19 cellular contexts compared by ENCODE assay signal in the genomic region with DNA sequence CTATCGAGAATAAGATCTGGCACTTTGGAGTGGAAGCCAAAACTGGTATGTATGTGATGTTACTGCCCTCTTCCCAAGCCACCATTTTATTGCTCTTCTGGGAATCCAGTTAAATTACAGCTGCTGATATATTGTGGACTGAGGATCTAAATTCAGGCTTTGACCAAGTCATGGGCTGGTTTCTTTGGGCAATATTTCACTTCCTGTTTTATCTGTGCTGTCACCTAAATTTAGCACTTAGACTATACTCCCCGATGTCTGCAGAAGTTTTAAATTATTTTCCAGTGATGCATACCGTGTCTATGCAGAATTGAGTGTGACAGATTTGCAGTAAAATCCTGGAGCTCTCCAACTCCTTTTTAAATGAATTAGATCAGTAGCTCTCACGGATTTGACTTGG.
DNase-seq lines count a peak whose midpoint lies in the region; ATAC-seq and TF ChIP-seq lines count a peak whose summit lies in the region.
"Had no signal": no experiment of that assay in that cellular context is flagged by ENCODE, and none has a peak within 500 bp of the region (broad histone marks: within the 10 kb centered on the region; RNA-seq: fewer than 3 reads in every experiment).

No MANE protein-coding gene starts in this region.

- H3K36me3 ChIP-seq in MM.1S (replicated peaks; ENCODE audit: insufficient read depth, low read length) (no peaks in the 10 kb centered on the region), OCI-LY3 (replicated peaks; ENCODE audit: low read depth, low read length) (no peaks in the 10 kb centered on the region)
- H3K36me3 ChIP-seq: SJSA1 had no signal

- H3K27me3 ChIP-seq in MM.1S (replicated peaks; ENCODE audit: insufficient read depth, low read length): no peaks in the 10 kb centered on the region
- H3K27me3 ChIP-seq in OCI-LY3 (ENCODE audit: low read depth, low read length): no peaks in the 10 kb centered on the region
- H3K27me3 ChIP-seq: SJSA1 had no signal

- peak overlapping the region; percentile 24; the same call in 1 of the 2 replicates for H3K4me2 ChIP-seq in MM.1S (ENCODE audit: low read depth, low read length)
- H3K4me2 ChIP-seq in OCI-LY3 (ENCODE audit: low read length): peak overlapping the region; percentile 46

- DNase-seq in GM04504 (ENCODE audit: low read depth) (peak; percentile 40), MM.1S (peak; percentile 29), myocyte (ENCODE audit: low read depth) (peak; percentile 4), COR-L47 (lab: John Stamatoyannopoulos, UW) (no peak), DMS114 treated with DMSO at 0.1 percent for 48 hours (lab: John Stamatoyannopoulos, UW; ENCODE audit: unreplicated experiment) (no peak), mesenteric fat pad (ENCODE audit: low spot score) (no peak)
- DNase-seq in activated T-cell treated with anti-CD3 and anti-CD28 coated beads, Interleukin-2, amount 50 U/mL, for 4 hours: no peak
- DNase-seq: AML-193; CD8-positive, alpha-beta T cell; DMS153; EL; GOT3; HFFc6; NCI-H2171; NCI-H446 treated with DMSO at 0.1 percent for 48 hours; NCI-H748 treated with DMSO at 0.1 percent for 48 hours; T-helper 1 cell had no signal

- H4K20me1 ChIP-seq in MM.1S (ENCODE audit: insufficient read depth, low read length) (no peaks in the 10 kb centered on the region), OCI-LY3 (ENCODE audit: insufficient read depth, low read length) (no peaks in the 10 kb centered on the region)

- H3K9ac ChIP-seq in MM.1S (ENCODE audit: low read length) (no peak overlapping the region), OCI-LY3 (ENCODE audit: low read length) (no peak overlapping the region)

- H3K9me2 ChIP-seq in MM.1S (replicated peaks; ENCODE audit: insufficient read depth, low read length): no peaks in the 10 kb centered on the region

- H3K4me3 ChIP-seq in MM.1S (ENCODE audit: low read length): no peak overlapping the region
- H3K4me3 ChIP-seq in OCI-LY3 (ENCODE audit: low read length): peak overlapping the region; percentile 36
- H3K4me3 ChIP-seq: SJSA1 had no signal

- H3K9me3 Mint-ChIP-seq in activated T-cell treated with anti-CD3 and anti-CD28 coated beads, Interleukin-2, amount 50 U/mL, for 4 hours: no peaks in the 10 kb centered on the region
- H3K9me3 Mint-ChIP-seq: CD8-positive, alpha-beta T cell had no signal

- H3K27me3 Mint-ChIP-seq in activated T-cell treated with anti-CD3 and anti-CD28 coated beads, Interleukin-2, amount 50 U/mL, for 4 hours (ENCODE audit: low read depth): no peaks in the 10 kb centered on the region

- H3K36me3 Mint-ChIP-seq in activated T-cell treated with anti-CD3 and anti-CD28 coated beads, Interleukin-2, amount 50 U/mL, for 4 hours (ENCODE audit: insufficient read depth): no peaks in the 10 kb centered on the region
- H3K36me3 Mint-ChIP-seq: CD8-positive, alpha-beta T cell had no signal

- no peak for TF ChIP-seq CTCF in MM.1S (IDR thresholded peaks at IDR 0.05; ENCODE audit: low read length)
- no peak for TF ChIP-seq CTCF in OCI-LY3 (IDR thresholded peaks at IDR 0.05; ENCODE audit: low read depth, low read length)

- H2AFZ ChIP-seq in MM.1S (ENCODE audit: low read length) (no peak overlapping the region), OCI-LY3 (ENCODE audit: low read depth, low read length) (no peak overlapping the region)

- no peaks in the 10 kb centered on the region for H3F3A ChIP-seq in MM.1S (ENCODE audit: insufficient read depth, low read length)

- no peaks in the 10 kb centered on the region for H3K4me1 Mint-ChIP-seq in activated T-cell treated with anti-CD3 and anti-CD28 coated beads, Interleukin-2, amount 50 U/mL, for 4 hours (ENCODE audit: low read depth)

- H3K9me3 ChIP-seq in MM.1S (replicated peaks; ENCODE audit: insufficient read depth, low read length) (no peaks in the 10 kb centered on the region), OCI-LY3 (ENCODE audit: insufficient read depth, low read length) (no peaks in the 10 kb centered on the region)
- H3K9me3 ChIP-seq: SJSA1 had no signal

- H3K4me1 ChIP-seq in MM.1S (ENCODE audit: low read length) (0 out of 2 replicates have a peak, but pooled peaks cover 5% of the 10 kb centered on the region), OCI-LY3 (ENCODE audit: low read length) (peaks cover 13% of the 10 kb centered on the region)
- H3K4me1 ChIP-seq: SJSA1 had no signal

- no peak for ATAC-seq in activated T-cell treated with anti-CD3 and anti-CD28 coated beads, Interleukin-2, amount 50 U/mL, for 4 hours
- ATAC-seq: CD8-positive, alpha-beta T cell had no signal

- no peak overlapping the region for H3K27ac ChIP-seq in MM.1S (ENCODE audit: low read length)
- no peak overlapping the region for H3K27ac ChIP-seq in OCI-LY3 (ENCODE audit: low read length)
- H3K27ac ChIP-seq: SJSA1 had no signal

- no peaks in the 10 kb centered on the region for H3K79me2 ChIP-seq in MM.1S (ENCODE audit: low read length)
- H3K79me2 ChIP-seq in OCI-LY3 (ENCODE audit: low read length): no peaks in the 10 kb centered on the region

- H3K4me3 Mint-ChIP-seq in activated T-cell treated with anti-CD3 and anti-CD28 coated beads, Interleukin-2, amount 50 U/mL, for 4 hours: no peak overlapping the region
- H3K4me3 Mint-ChIP-seq: CD8-positive, alpha-beta T cell; HFFc6 had no signal

Comparison
In these comparisons a context has a peak if more than half of its experiments do, and no peak if none do; other contexts are left out.
1. DNase-seq: peak in GM04504 (single experiment), MM.1S (single experiment) and myocyte (single experiment); none in COR-L47 (single experiment), DMS114 treated with DMSO at 0.1 percent for 48 hours (single experiment), mesenteric fat pad (single experiment) and activated T-cell treated with anti-CD3 and anti-CD28 coated beads, Interleukin-2, amount 50 U/mL, for 4 hours (single experiment).